ENCODE assay signal across 33 cellular contexts in genomic region chr4:173226401-173226888, GRCh38.
"Had no signal": no experiment of that assay in that cellular context is flagged by ENCODE, and none has a peak within 500 bp of the region (broad histone marks: within the 10 kb centered on the region; RNA-seq: fewer than 3 reads in every experiment).

No MANE protein-coding gene starts in this region.

- H3K27me3 Mint-ChIP-seq: activated CD4-positive, alpha-beta memory T cell treated with anti-CD3 and anti-CD28 coated beads, Interleukin-2, amount 10 ng/mL, durations not matched to agents 7 days and 5 days; activated CD8-positive, alpha-beta memory T cell treated with anti-CD3 and anti-CD28 coated beads, Interleukin-2, amount 10 ng/mL, durations not matched to agents 7 days and 5 days; activated naive CD8-positive, alpha-beta T cell treated with anti-CD3 and anti-CD28 coated beads, Interleukin-2, amount 10 ng/mL, durations not matched to agents 7 days and 5 days; activated T-helper 17 cell treated with anti-CD3 and anti-CD28 coated beads, Interleukin-2, amount 50 U/mL, for 72 hours had no signal

- ATAC-seq: activated CD8-positive, alpha-beta memory T cell treated with anti-CD3 and anti-CD28 coated beads, Interleukin-2, amount 10 ng/mL, durations not matched to agents 7 days and 5 days; activated T-cell treated with anti-CD3 and anti-CD28 coated beads, Interleukin-2, amount 50 U/mL, for 72 hours; activated T-helper 17 cell treated with anti-CD3 and anti-CD28 coated beads, Interleukin-2, amount 50 U/mL, for 72 hours; PC-3; Right ventricle myocardium inferior had no signal

- H3K4me1 Mint-ChIP-seq: activated CD4-positive, alpha-beta memory T cell treated with anti-CD3 and anti-CD28 coated beads, Interleukin-2, amount 10 ng/mL, durations not matched to agents 7 days and 5 days; activated CD8-positive, alpha-beta memory T cell treated with anti-CD3 and anti-CD28 coated beads, Interleukin-2, amount 10 ng/mL, durations not matched to agents 7 days and 5 days; activated naive CD8-positive, alpha-beta T cell treated with anti-CD3 and anti-CD28 coated beads, Interleukin-2, amount 10 ng/mL, durations not matched to agents 7 days and 5 days had no signal

- H3K4me3 Mint-ChIP-seq: activated CD4-positive, alpha-beta memory T cell treated with anti-CD3 and anti-CD28 coated beads, Interleukin-2, amount 10 ng/mL, durations not matched to agents 7 days and 5 days; activated CD8-positive, alpha-beta memory T cell treated with anti-CD3 and anti-CD28 coated beads, Interleukin-2, amount 10 ng/mL, durations not matched to agents 7 days and 5 days; activated naive CD8-positive, alpha-beta T cell treated with anti-CD3 and anti-CD28 coated beads, Interleukin-2, amount 10 ng/mL, durations not matched to agents 7 days and 5 days; activated T-cell treated with anti-CD3 and anti-CD28 coated beads, Interleukin-2, amount 50 U/mL, for 72 hours; activated T-helper 17 cell treated with anti-CD3 and anti-CD28 coated beads, Interleukin-2, amount 50 U/mL, for 72 hours had no signal

- H3K27ac Mint-ChIP-seq: activated CD4-positive, alpha-beta memory T cell treated with anti-CD3 and anti-CD28 coated beads, Interleukin-2, amount 10 ng/mL, durations not matched to agents 7 days and 5 days; activated CD8-positive, alpha-beta memory T cell treated with anti-CD3 and anti-CD28 coated beads, Interleukin-2, amount 10 ng/mL, durations not matched to agents 7 days and 5 days; activated naive CD8-positive, alpha-beta T cell treated with anti-CD3 and anti-CD28 coated beads, Interleukin-2, amount 10 ng/mL, durations not matched to agents 7 days and 5 days; activated T-cell treated with anti-CD3 and anti-CD28 coated beads, Interleukin-2, amount 50 U/mL, for 72 hours; activated T-helper 17 cell treated with anti-CD3 and anti-CD28 coated beads, Interleukin-2, amount 50 U/mL, for 72 hours had no signal

- H3K36me3 ChIP-seq: ascending aorta, cardiac muscle cell had no signal

- H3K4me3 ChIP-seq: ascending aorta, cardiac muscle cell had no signal

- H3K36me3 Mint-ChIP-seq: activated naive CD8-positive, alpha-beta T cell treated with anti-CD3 and anti-CD28 coated beads, Interleukin-2, amount 10 ng/mL, durations not matched to agents 7 days and 5 days had no signal

- H3K9me3 ChIP-seq: ascending aorta had no signal

- DNase-seq: activated CD4-positive, alpha-beta memory T cell treated with anti-CD3 and anti-CD28 coated beads, Interleukin-2, amount 10 ng/mL, durations not matched to agents 7 days and 5 days; activated CD4-positive, alpha-beta T cell treated with anti-CD3 and anti-CD28 coated beads for 1 hour; activated CD4-positive, alpha-beta T cell treated with anti-CD3 and anti-CD28 coated beads for 48 hours; activated CD4-positive, CD25-positive, alpha-beta regulatory T cell; activated CD8-positive, alpha-beta memory T cell treated with anti-CD3 and anti-CD28 coated beads for 24 hours; activated CD8-positive, alpha-beta memory T cell treated with anti-CD3 and anti-CD28 coated beads, Interleukin-2, amount 10 ng/mL, durations not matched to agents 7 days and 5 days; activated CD8-positive, alpha-beta memory T cell treated with anti-CD3 and anti-CD28 coated beads, Interleukin-2, amount 50 U/mL, for 48 hours; activated effector memory CD4-positive, alpha-beta T cell treated with anti-CD3 and anti-CD28 coated beads, Interleukin-2, amount 50 U/mL, for 16 hours; activated naive CD4-positive, alpha-beta T cell; activated naive CD4-positive, alpha-beta T cell treated with anti-CD3 and anti-CD28 coated beads, Interleukin-2, amount 50 U/mL, for 16 hours; activated naive CD8-positive, alpha-beta T cell treated with anti-CD3 and anti-CD28 coated beads, Interleukin-2, amount 10 ng/mL, durations not matched to agents 7 days and 5 days; activated T-cell treated with anti-CD3 and anti-CD28 coated beads, Interleukin-2, amount 50 U/mL, for 72 hours; amygdala; cerebellar nuclear complex; Karpas-422; NCI-H1105; NCI-H1417 treated with DMSO at 0.1 percent for 48 hours; NCI-H187 treated with DMSO at 0.1 percent for 48 hours; NCI-H2081 treated with DMSO at 0.1 percent for 48 hours; NCI-H226; NCI-H524 treated with DMSO at 0.1 percent for 48 hours; PC-3; SIG-M5; SW 1271; T-helper 1 cell; T-helper 2 cell; T-helper 9 cell had no signal

- H3K4me1 ChIP-seq: ascending aorta had no signal

- H3K9me3 Mint-ChIP-seq: activated CD4-positive, alpha-beta memory T cell treated with anti-CD3 and anti-CD28 coated beads, Interleukin-2, amount 10 ng/mL, durations not matched to agents 7 days and 5 days; activated naive CD8-positive, alpha-beta T cell treated with anti-CD3 and anti-CD28 coated beads, Interleukin-2, amount 10 ng/mL, durations not matched to agents 7 days and 5 days; activated T-cell treated with anti-CD3 and anti-CD28 coated beads, Interleukin-2, amount 50 U/mL, for 72 hours; activated T-helper 17 cell treated with anti-CD3 and anti-CD28 coated beads, Interleukin-2, amount 50 U/mL, for 72 hours had no signal

- H3K27me3 ChIP-seq: ascending aorta, cardiac muscle cell had no signal

- H3K27ac ChIP-seq: ascending aorta, cardiac muscle cell, RWPE1, VCaP had no signal
